8 cellular contexts compared by ENCODE assay signal in genomic region chr3:58585005-58585786, GRCh38. TPM values are rescaled to one million over a fixed set of nuclear protein-coding genes. Genes with fewer than 3 reads are reported as not detected.
A peak's percentile ranks its signal among the peaks of the same experiment; 100 is the strongest.
DNase-seq lines count a peak whose midpoint lies in the region; ATAC-seq and TF ChIP-seq lines count a peak whose summit lies in the region.

No MANE protein-coding gene starts in this region.

- H3K4me1 Mint-ChIP-seq in CD8-positive, alpha-beta memory T cell = peaks cover 18 to 24% (median 22%) of the 10 kb centered on the region in 3 donors

- peaks cover 18% of the 10 kb centered on the region for H3K27me3 ChIP-seq in CD8-positive, alpha-beta memory T cell (ENCODE audit: insufficient read depth, low read length, poor library complexity, severe bottlenecking)
- H3K27me3 ChIP-seq in HUES48 (ENCODE audit: control insufficient read depth, insufficient read depth, low read length) (peaks cover 44% of the 10 kb centered on the region), testis (no peaks in the 10 kb centered on the region)

- H3K4me3 ChIP-seq in CD8-positive, alpha-beta memory T cell (ENCODE audit: low read length) = peak overlapping the region; percentile 74
- H3K4me3 ChIP-seq in HUES48 (ENCODE audit: low read depth, low read length) (peak overlapping the region; percentile 53), testis (peak overlapping the region; percentile 47 to 53)

- ATAC-seq in GM21360 (IDR thresholded peaks at IDR 0.05; ENCODE audit: unreplicated experiment) = peak; percentile 85

- intact Hi-C loops in testis (cut with DNase I; ENCODE audit: low total_unique reads) = no loop called here

- 0 to 2% methylated on average over 29 to 42 of the region's 46 CpGs for WGBS in testis, 2 donors

- no peaks in the 10 kb centered on the region for H3K36me3 ChIP-seq in CD8-positive, alpha-beta memory T cell (ENCODE audit: insufficient read depth, low read length)
- H3K36me3 ChIP-seq in HUES48 (ENCODE audit: control insufficient read depth, insufficient read depth, low read length) (no peaks in the 10 kb centered on the region), testis (ENCODE audit: low read depth, missing control alignments) (no peaks in the 10 kb centered on the region)

- no peak overlapping the region for H3K9ac ChIP-seq in HUES48 (ENCODE audit: low read depth, low read length)

- TF ChIP-seq CTCF in testis (IDR thresholded peaks at IDR 0.05) = peak; percentile 59 to 79 (median 75)

- peak overlapping the region; percentile 90 to 96 (median 94) for H3K4me3 Mint-ChIP-seq in CD8-positive, alpha-beta memory T cell

- DNase-seq in CD8-positive, alpha-beta memory T cell = peak in 4 of 5 donors; percentile 13 to 54 (median 23)
- DNase-seq in RPMI8226 (peak; percentile 66), germinal center (ENCODE audit: low spot score) (peak; percentile 81), nucleus accumbens (lab: John Stamatoyannopoulos, UW) (peak in 55 of 56 donors; percentile 6 to 84 (median 61)), testis (peak; percentile 80)
- peak in 3 of 4 experiments; percentile 9 to 43 (median 9) for DNase-seq in activated naive CD4-positive, alpha-beta T cell (lab: John Stamatoyannopoulos, UW)

- CTCF ChIA-PET in CD8-positive, alpha-beta memory T cell (lab: Charles Lee) = interaction anchor here (0.7 to 1.8 kb wide), 2 partner anchors 11 to 16 kb away, joined by 3 to 10 read pairs; no protein-coding TSS in a partner anchor

- H3K9me3 Mint-ChIP-seq in CD8-positive, alpha-beta memory T cell = peaks cover 0 to 5% (median 0%) of the 10 kb centered on the region in 5 donors

- H3K27ac ChIP-seq in CD8-positive, alpha-beta memory T cell (ENCODE audit: low read depth, low read length) = no peak overlapping the region
- H3K27ac ChIP-seq in HUES48 (ENCODE audit: low read depth, low read length) (no peak overlapping the region), testis (peak overlapping the region; percentile 74 to 85)

- no peak for TF ChIP-seq POLR2A in testis (IDR thresholded peaks at IDR 0.05)

- peak overlapping the region in 5 of 8 donors; percentile 13 to 68 (median 36) for H3K27ac Mint-ChIP-seq in CD8-positive, alpha-beta memory T cell

- no peaks in the 10 kb centered on the region for H3K4me1 ChIP-seq in CD8-positive, alpha-beta memory T cell (ENCODE audit: insufficient read depth, low read length)
- H3K4me1 ChIP-seq in HUES48 (ENCODE audit: control insufficient read depth, insufficient read depth, low read length) = peaks cover 34% of the 10 kb centered on the region
- H3K4me1 ChIP-seq in testis = peaks cover 3% of the 10 kb centered on the region

- POLR2A ChIA-PET in CD8-positive, alpha-beta memory T cell (lab: Charles Lee) = no interaction called here

- H3K9me3 ChIP-seq in CD8-positive, alpha-beta memory T cell (ENCODE audit: low read length) = no peaks in the 10 kb centered on the region
- no peaks in the 10 kb centered on the region for H3K9me3 ChIP-seq in HUES48 (ENCODE audit: control insufficient read depth, insufficient read depth, low read length)
- no peaks in the 10 kb centered on the region for H3K9me3 ChIP-seq in testis

- H3K36me3 Mint-ChIP-seq in CD8-positive, alpha-beta memory T cell = peaks cover 0 to 5% (median 3%) of the 10 kb centered on the region in 3 donors

- peaks cover 49 to 53% of the 10 kb centered on the region in 2 donors for H3K27me3 Mint-ChIP-seq in CD8-positive, alpha-beta memory T cell

RNA-seq across cellular contexts. Expression of gene FAM107A, which starts 8.0 kb away (rescaled TPM):
- not detected for total RNA-seq in CD8-positive, alpha-beta memory T cell
- not detected for polyA plus RNA-seq in CD8-positive, alpha-beta memory T cell
- 10 to 100 TPM; 14.8 to 17.8 TPM for total RNA-seq in testis
- 7.8 TPM for polyA plus RNA-seq in testis (ENCODE audit: insufficient read depth, low read depth, low replicate concordance)

RNA-seq across cellular contexts. Expression of gene ACOX2, which starts 48.2 kb away (rescaled TPM):
- not detected for total RNA-seq in CD8-positive, alpha-beta memory T cell
- polyA plus RNA-seq in CD8-positive, alpha-beta memory T cell = not detected
- total RNA-seq in testis = 10 to 100 TPM; 46.1 to 55.9 TPM
- polyA plus RNA-seq in testis (ENCODE audit: insufficient read depth, low read depth, low replicate concordance) = 27.1 TPM

Comparison
In these comparisons a context has a peak if more than half of its experiments do, and no peak if none do; other contexts are left out.
1. DNase-seq: peak in every context shown above with its lines; median percentile 81 in germinal center; 80 in testis; 66 in RPMI8226; 61 in nucleus accumbens; 23 in CD8-positive, alpha-beta memory T cell; 9 in activated naive CD4-positive, alpha-beta T cell.
2. H3K27ac ChIP-seq: peak in testis (2 of 2); none in CD8-positive, alpha-beta memory T cell (single experiment) and HUES48 (single experiment).
3. RNA of gene FAM107A, which starts 8.0 kb away (total RNA-seq): 14.8 to 17.8 TPM in testis; not detected in CD8-positive, alpha-beta memory T cell; every median in the first group is over 10 times any median in the second.
4. RNA of gene ACOX2, which starts 48.2 kb away (total RNA-seq): 46.1 to 55.9 TPM in testis; not detected in CD8-positive, alpha-beta memory T cell; every median in the first group is over 10 times any median in the second.
5. Peak in every context shown above with its lines, with median percentiles within 50 percentile points of each other: H3K4me3 ChIP-seq.